ENCODE assay signal across 11 cellular contexts in the genomic region with DNA sequence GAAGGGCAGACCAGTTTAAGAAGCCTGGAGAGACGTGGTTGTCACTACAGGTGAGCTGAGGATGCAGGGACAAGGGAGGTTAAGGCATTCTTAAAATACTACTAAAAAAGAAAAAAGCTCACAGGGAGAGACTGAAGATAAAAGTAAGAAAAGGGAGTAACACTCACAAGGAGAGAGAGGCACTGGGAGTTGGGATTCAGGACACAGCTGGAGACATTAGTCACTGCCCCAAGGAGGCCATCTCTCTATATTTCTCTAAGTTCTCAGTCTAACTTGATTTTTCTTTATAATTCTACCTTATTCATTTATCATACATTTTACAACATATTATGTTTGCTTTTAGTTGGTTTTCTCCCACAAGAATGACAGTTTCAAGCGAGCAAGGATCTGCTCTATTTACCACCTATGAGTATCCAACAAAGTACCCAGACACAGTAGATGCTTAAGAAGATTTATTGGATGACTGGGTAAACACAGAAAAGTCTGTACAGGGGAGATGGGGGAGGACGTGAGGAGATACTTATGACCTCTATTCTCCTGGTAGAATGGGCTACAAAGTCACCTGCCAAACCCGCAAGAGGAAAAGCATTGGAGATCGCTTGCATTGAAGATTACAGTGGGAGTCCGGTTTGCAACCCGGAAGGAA. TPM values are rescaled to one million over a fixed set of nuclear protein-coding genes. Genes with fewer than 3 reads are reported as not detected.
A peak's percentile ranks its signal among the peaks of the same experiment; 100 is the strongest.
DNase-seq lines count a peak whose midpoint lies in the region; ATAC-seq and TF ChIP-seq lines count a peak whose summit lies in the region.
"Had no signal": no experiment of that assay in that cellular context is flagged by ENCODE, and none has a peak within 500 bp of the region (broad histone marks: within the 10 kb centered on the region; RNA-seq: fewer than 3 reads in every experiment).

No MANE protein-coding gene starts in this region.

- H3K27me3 Mint-ChIP-seq in activated T-helper 1 cell treated with anti-CD3 and anti-CD28 coated beads, Interleukin-12 subunit alpha, Interleukin-12 subunit beta, Interleukin-2, Interleukin-4 antibody, amounts not matched to agents 30 ng/mL and 10 ng/mL and 1 ng/mL, durations not matched to agents 14 hours and 24 hours and 36 hours (ENCODE audit: insufficient read depth), result peaks cover 15% of the 10 kb centered on the region

- peaks cover 15% of the 10 kb centered on the region for H3K79me1 ChIP-seq in mesendoderm (ENCODE audit: low read length)

- ATAC-seq in GM18498 (IDR thresholded peaks at IDR 0.05; ENCODE audit: unreplicated experiment) (no peak), GM21529 (IDR thresholded peaks at IDR 0.05; ENCODE audit: unreplicated experiment) (no peak), HG03469 (IDR thresholded peaks at IDR 0.05; ENCODE audit: unreplicated experiment) (no peak)

- peaks cover 4% of the 10 kb centered on the region for H3K36me3 ChIP-seq in mesendoderm (ENCODE audit: control insufficient read depth, insufficient read depth, low read length)

- no peak overlapping the region for H3K4ac ChIP-seq in mesendoderm (ENCODE audit: low read depth, low read length)

- H3K4me3 ChIP-seq in AG10803 (ENCODE audit: low read length), result peak overlapping the region; percentile 88
- H3K4me3 ChIP-seq in mesendoderm (ENCODE audit: low read length), result peak overlapping the region; percentile 66

- H3K9ac ChIP-seq in mesendoderm (ENCODE audit: low read length), result peak overlapping the region; percentile 89

- no peak overlapping the region for H4K5ac ChIP-seq in mesendoderm (ENCODE audit: low read length)

- WGBS in mesendoderm (ENCODE audit: extremely low coverage, insufficient coverage, low lambda C conversion rate), result no CpG with 5 or more reads among the region's 7 CpGs

- peaks cover 50% of the 10 kb centered on the region for H3K4me1 Mint-ChIP-seq in activated T-helper 1 cell treated with anti-CD3 and anti-CD28 coated beads, Interleukin-12 subunit alpha, Interleukin-12 subunit beta, Interleukin-2, Interleukin-4 antibody, amounts not matched to agents 30 ng/mL and 10 ng/mL and 1 ng/mL, durations not matched to agents 14 hours and 24 hours and 36 hours (ENCODE audit: low read depth)

- no peak overlapping the region for H3K23ac ChIP-seq in mesendoderm (ENCODE audit: low read length)

- peaks cover 17% of the 10 kb centered on the region for H3K4me1 ChIP-seq in mesendoderm (ENCODE audit: control insufficient read depth, low read depth, low read length)

- H3K56ac ChIP-seq in mesendoderm (ENCODE audit: low read length), result peak overlapping the region; percentile 78

- peak overlapping the region; percentile 97 for H3K4me3 Mint-ChIP-seq in activated T-helper 1 cell treated with anti-CD3 and anti-CD28 coated beads, Interleukin-12 subunit alpha, Interleukin-12 subunit beta, Interleukin-2, Interleukin-4 antibody, amounts not matched to agents 30 ng/mL and 10 ng/mL and 1 ng/mL, durations not matched to agents 14 hours and 24 hours and 36 hours

- H2BK120ac ChIP-seq in mesendoderm (ENCODE audit: low read depth, low read length), result no peak overlapping the region

- intact Hi-C loops in activated T-helper 1 cell treated with anti-CD3 and anti-CD28 coated beads, Interleukin-12 subunit alpha, Interleukin-12 subunit beta, Interleukin-2, Interleukin-4 antibody, amounts not matched to agents 30 ng/mL and 10 ng/mL and 1 ng/mL, durations not matched to agents 14 hours and 24 hours and 36 hours (cut with micrococcal nuclease), result loop anchor here (5.0 kb wide), 1 partner anchor 245 kb away; no protein-coding TSS in a partner anchor

- peaks cover 2% of the 10 kb centered on the region for H3K9me3 Mint-ChIP-seq in activated T-helper 1 cell treated with anti-CD3 and anti-CD28 coated beads, Interleukin-12 subunit alpha, Interleukin-12 subunit beta, Interleukin-2, Interleukin-4 antibody, amounts not matched to agents 30 ng/mL and 10 ng/mL and 1 ng/mL, durations not matched to agents 14 hours and 24 hours and 36 hours

- no peaks in the 10 kb centered on the region for H3K27me3 ChIP-seq in mesendoderm (ENCODE audit: insufficient read depth, low read length, poor library complexity)

- H2BK5ac ChIP-seq in mesendoderm (ENCODE audit: low read length), result no peak overlapping the region

- peaks cover 10% of the 10 kb centered on the region for H3K36me3 Mint-ChIP-seq in activated T-helper 1 cell treated with anti-CD3 and anti-CD28 coated beads, Interleukin-12 subunit alpha, Interleukin-12 subunit beta, Interleukin-2, Interleukin-4 antibody, amounts not matched to agents 30 ng/mL and 10 ng/mL and 1 ng/mL, durations not matched to agents 14 hours and 24 hours and 36 hours (ENCODE audit: low read depth)

- no peak overlapping the region for H2AK5ac ChIP-seq in mesendoderm (ENCODE audit: low read length)

- no peak for DNase-seq in AG10803 (ENCODE audit: low read depth)
- DNase-seq in ELR (ENCODE audit: low read depth), result peak; percentile 19
- no peak for DNase-seq in activated T-helper 1 cell treated with anti-CD3 and anti-CD28 coated beads, Interleukin-12 subunit alpha, Interleukin-12 subunit beta, Interleukin-2, Interleukin-4 antibody, amounts not matched to agents 30 ng/mL and 10 ng/mL and 1 ng/mL, durations not matched to agents 14 hours and 24 hours and 36 hours (ENCODE audit: low spot score)
- no peak for DNase-seq in mesendoderm
- no peak for DNase-seq in hippocampal formation (lab: John Stamatoyannopoulos, UW)
- DNase-seq: DMS79 treated with DMSO at 0.1 percent for 48 hours; effector CD8-positive, alpha-beta T cell; RPMI8226 had no signal

- H2BK15ac ChIP-seq in mesendoderm (replicated peaks; ENCODE audit: low read depth), result no peak overlapping the region

- H3K27ac ChIP-seq in mesendoderm (ENCODE audit: low read depth, low read length), result no peak overlapping the region

- H3K79me2 ChIP-seq in mesendoderm (ENCODE audit: control insufficient read depth, insufficient read depth, low read length), result peaks cover 69% of the 10 kb centered on the region

- H3K27ac Mint-ChIP-seq in activated T-helper 1 cell treated with anti-CD3 and anti-CD28 coated beads, Interleukin-12 subunit alpha, Interleukin-12 subunit beta, Interleukin-2, Interleukin-4 antibody, amounts not matched to agents 30 ng/mL and 10 ng/mL and 1 ng/mL, durations not matched to agents 14 hours and 24 hours and 36 hours, result no peak overlapping the region

- no peak overlapping the region for H3K18ac ChIP-seq in mesendoderm (ENCODE audit: low read length)

- H4K8ac ChIP-seq in mesendoderm (ENCODE audit: low read depth, low read length), result no peak overlapping the region

- no peak for TF ChIP-seq CTCF in AG10803 (conservative IDR thresholded peaks at IDR 0.05; ENCODE audit: low read length)

- H3K4me2 ChIP-seq in mesendoderm (ENCODE audit: low read length), result peak overlapping the region; percentile 58

RNA-seq across cellular contexts. Expression of gene SERPINE2, which starts 2.2 kb away (rescaled TPM):
- 28.8 and 29.7 TPM in 2 replicates for total RNA-seq in activated T-helper 1 cell treated with anti-CD3 and anti-CD28 coated beads, Interleukin-12 subunit alpha, Interleukin-12 subunit beta, Interleukin-2, Interleukin-4 antibody, amounts not matched to agents 30 ng/mL and 10 ng/mL and 1 ng/mL, durations not matched to agents 14 hours and 24 hours and 36 hours
- polyA plus RNA-seq in mesendoderm (2013, experiment 1 of 2), result 995 TPM
- polyA plus RNA-seq in mesendoderm (2013, experiment 2 of 2), result 979 TPM
